Comparison of ENCODE assay signal across 11 cellular contexts in genomic region chr10:5443429-5443828, GRCh38. TPM values are rescaled to one million over a fixed set of nuclear protein-coding genes. Genes with fewer than 3 reads are reported as not detected.
DNase-seq lines count a peak whose midpoint lies in the region; ATAC-seq and TF ChIP-seq lines count a peak whose summit lies in the region.
"Had no signal": no experiment of that assay in that cellular context is flagged by ENCODE, and none has a peak within 500 bp of the region (broad histone marks: within the 10 kb centered on the region; RNA-seq: fewer than 3 reads in every experiment).

No MANE protein-coding gene starts in this region.

- no peaks in the 10 kb centered on the region for H3K9me3 ChIP-seq in tibial nerve
- H3K9me3 ChIP-seq: A549 had no signal

- CTCF ChIA-PET in activated CD8-positive, alpha-beta T cell treated with anti-CD3 and anti-CD28 coated beads for 36 hours (lab: Charles Lee): interaction anchor here (1.0 to 18.5 kb wide), 9 partner anchors 10 to 628 kb away, joined by 3 to 246 read pairs (median 6); no protein-coding TSS in a partner anchor
- CTCF ChIA-PET in activated CD8-positive, alpha-beta T cell treated with anti-CD3 and anti-CD28 coated beads, Interleukin-2, amount 10 ng/mL, durations not matched to agents 7 days and 5 days (lab: Charles Lee): interaction anchor here (0.8 to 7.8 kb wide), 16 partner anchors 8 to 628 kb away, joined by 3 to 198 read pairs (median 8); no protein-coding TSS in a partner anchor

- H3K27ac Mint-ChIP-seq in activated CD8-positive, alpha-beta T cell treated with anti-CD3 and anti-CD28 coated beads for 36 hours: no peak overlapping the region
- no peak overlapping the region for H3K27ac Mint-ChIP-seq in activated CD8-positive, alpha-beta T cell treated with anti-CD3 and anti-CD28 coated beads, Interleukin-2, amount 10 ng/mL, durations not matched to agents 7 days and 5 days
- H3K27ac Mint-ChIP-seq in stimulated activated naive B cell treated with anti-CD40 and anti-IgM and Interleukin-4, amounts not matched to agents 10 μg/mL and 1 μg/mL and 100 μg/mL, for 72 hours: peak overlapping the region; percentile 28

- H3K4me1 ChIP-seq in tibial nerve: peaks cover 0 to 23% (median 6%) of the 10 kb centered on the region in 4 donors

- no peak for TF ChIP-seq POLR2A in tibial nerve (IDR thresholded peaks at IDR 0.05)

- ATAC-seq in activated CD8-positive, alpha-beta T cell treated with anti-CD3 and anti-CD28 coated beads for 36 hours: peak; percentile 20
- ATAC-seq in activated CD8-positive, alpha-beta T cell treated with anti-CD3 and anti-CD28 coated beads, Interleukin-2, amount 10 ng/mL, durations not matched to agents 7 days and 5 days: no peak
- ATAC-seq in GM21737 (IDR thresholded peaks at IDR 0.05; ENCODE audit: unreplicated experiment) (peak; percentile 70), HG03432 (IDR thresholded peaks at IDR 0.05; ENCODE audit: unreplicated experiment) (peak; percentile 81)
- ATAC-seq in stimulated activated naive B cell treated with anti-CD40 and anti-IgM and Interleukin-4, amounts not matched to agents 10 μg/mL and 1 μg/mL and 100 μg/mL, for 72 hours (replicated peaks): peak; percentile 76 to 79
- ATAC-seq: A549 had no signal

- H3K4me1 Mint-ChIP-seq in activated CD8-positive, alpha-beta T cell treated with anti-CD3 and anti-CD28 coated beads for 36 hours (ENCODE audit: low read depth): peaks cover 38% of the 10 kb centered on the region
- peaks cover 44% of the 10 kb centered on the region for H3K4me1 Mint-ChIP-seq in activated CD8-positive, alpha-beta T cell treated with anti-CD3 and anti-CD28 coated beads, Interleukin-2, amount 10 ng/mL, durations not matched to agents 7 days and 5 days (ENCODE audit: low read depth)
- peaks cover 21 to 24% of the 10 kb centered on the region in 2 donors for H3K4me1 Mint-ChIP-seq in stimulated activated naive B cell treated with anti-CD40 and anti-IgM and Interleukin-4, amounts not matched to agents 10 μg/mL and 1 μg/mL and 100 μg/mL, for 72 hours

- H3K27me3 ChIP-seq in dorsolateral prefrontal cortex: no peaks in the 10 kb centered on the region
- no peaks in the 10 kb centered on the region for H3K27me3 ChIP-seq in tibial nerve

- H3K27ac ChIP-seq in dorsolateral prefrontal cortex: no peak overlapping the region
- no peak overlapping the region for H3K27ac ChIP-seq in tibial nerve
- H3K27ac ChIP-seq: A549 had no signal

- H3K9me3 Mint-ChIP-seq in activated CD8-positive, alpha-beta T cell treated with anti-CD3 and anti-CD28 coated beads for 36 hours: no peaks in the 10 kb centered on the region
- no peaks in the 10 kb centered on the region for H3K9me3 Mint-ChIP-seq in activated CD8-positive, alpha-beta T cell treated with anti-CD3 and anti-CD28 coated beads, Interleukin-2, amount 10 ng/mL, durations not matched to agents 7 days and 5 days (ENCODE audit: insufficient read depth)
- no peaks in the 10 kb centered on the region for H3K9me3 Mint-ChIP-seq in stimulated activated naive B cell treated with anti-CD40 and anti-IgM and Interleukin-4, amounts not matched to agents 10 μg/mL and 1 μg/mL and 100 μg/mL, for 72 hours

- TF ChIP-seq CTCF in activated CD8-positive, alpha-beta T cell treated with anti-CD3 and anti-CD28 coated beads for 36 hours (IDR thresholded peaks at IDR 0.05): no peak
- TF ChIP-seq CTCF in dorsolateral prefrontal cortex (IDR thresholded peaks at IDR 0.05 in 54 of 56, conservative IDR thresholded peaks at IDR 0.05 in 2 of 56; ENCODE audit: low read depth in 1 of 56, partially characterized antibody in 56 of 56) (no peak), tibial nerve (IDR thresholded peaks at IDR 0.05) (no peak)

- no peak for DNase-seq in activated CD8-positive, alpha-beta T cell treated with anti-CD3 and anti-CD28 coated beads for 36 hours
- no peak for DNase-seq in activated CD8-positive, alpha-beta T cell treated with anti-CD3 and anti-CD28 coated beads, Interleukin-2, amount 10 ng/mL, durations not matched to agents 7 days and 5 days
- DNase-seq in stimulated activated naive B cell treated with anti-CD40 and anti-IgM and Interleukin-4, amounts not matched to agents 10 μg/mL and 1 μg/mL and 100 μg/mL, for 72 hours: peak; percentile 23
- DNase-seq in dorsolateral prefrontal cortex (no peak), tibial nerve (ENCODE audit: low spot score in 2 of 2) (no peak), kidney glomerular epithelial cell (lab: John Stamatoyannopoulos, UW) (no peak)
- DNase-seq: mesenchymal stem cell, substantia nigra had no signal

- WGBS in tibial nerve, 2 donors: 96 to 100% methylated on average over 1 of the region's 1 CpG

- H3K4me3 ChIP-seq in dorsolateral prefrontal cortex (no peak overlapping the region), tibial nerve (no peak overlapping the region)
- H3K4me3 ChIP-seq: A549 had no signal

- TF ChIP-seq EP300 in tibial nerve (IDR thresholded peaks at IDR 0.05): no peak

- H3K36me3 ChIP-seq in tibial nerve: no peaks in the 10 kb centered on the region

- H3K27me3 Mint-ChIP-seq in activated CD8-positive, alpha-beta T cell treated with anti-CD3 and anti-CD28 coated beads for 36 hours: peaks cover 7% of the 10 kb centered on the region
- H3K27me3 Mint-ChIP-seq in activated CD8-positive, alpha-beta T cell treated with anti-CD3 and anti-CD28 coated beads, Interleukin-2, amount 10 ng/mL, durations not matched to agents 7 days and 5 days (ENCODE audit: low read depth): no peaks in the 10 kb centered on the region
- H3K27me3 Mint-ChIP-seq in stimulated activated naive B cell treated with anti-CD40 and anti-IgM and Interleukin-4, amounts not matched to agents 10 μg/mL and 1 μg/mL and 100 μg/mL, for 72 hours: no peaks in the 10 kb centered on the region

- POLR2A ChIA-PET in activated CD8-positive, alpha-beta T cell treated with anti-CD3 and anti-CD28 coated beads for 36 hours (lab: Charles Lee): interaction anchor here (0.5 kb wide), 1 partner anchor 161 kb away, joined by 3 read pairs; no protein-coding TSS in a partner anchor
- POLR2A ChIA-PET in activated CD8-positive, alpha-beta T cell treated with anti-CD3 and anti-CD28 coated beads, Interleukin-2, amount 10 ng/mL, durations not matched to agents 7 days and 5 days (lab: Charles Lee): no interaction called here

- H3K4me3 Mint-ChIP-seq in activated CD8-positive, alpha-beta T cell treated with anti-CD3 and anti-CD28 coated beads for 36 hours: no peak overlapping the region
- H3K4me3 Mint-ChIP-seq in activated CD8-positive, alpha-beta T cell treated with anti-CD3 and anti-CD28 coated beads, Interleukin-2, amount 10 ng/mL, durations not matched to agents 7 days and 5 days: no peak overlapping the region
- no peak overlapping the region for H3K4me3 Mint-ChIP-seq in stimulated activated naive B cell treated with anti-CD40 and anti-IgM and Interleukin-4, amounts not matched to agents 10 μg/mL and 1 μg/mL and 100 μg/mL, for 72 hours

- intact Hi-C loops in activated CD8-positive, alpha-beta T cell treated with anti-CD3 and anti-CD28 coated beads for 36 hours (cut with micrococcal nuclease): loop anchor here (2.0 kb wide), 1 partner anchor 179 kb away; no protein-coding TSS in a partner anchor
- intact Hi-C loops in dorsolateral prefrontal cortex (cut with DNase I): loop anchor here in 1 of 2 donors (5.0 kb wide), 1 partner anchor 179 kb away; no protein-coding TSS in a partner anchor

- peaks cover 5% of the 10 kb centered on the region for H3K36me3 Mint-ChIP-seq in activated CD8-positive, alpha-beta T cell treated with anti-CD3 and anti-CD28 coated beads for 36 hours (ENCODE audit: low read depth)
- peaks cover 10% of the 10 kb centered on the region for H3K36me3 Mint-ChIP-seq in activated CD8-positive, alpha-beta T cell treated with anti-CD3 and anti-CD28 coated beads, Interleukin-2, amount 10 ng/mL, durations not matched to agents 7 days and 5 days (ENCODE audit: low read depth)
- peaks cover 0 to 1% of the 10 kb centered on the region in 2 donors for H3K36me3 Mint-ChIP-seq in stimulated activated naive B cell treated with anti-CD40 and anti-IgM and Interleukin-4, amounts not matched to agents 10 μg/mL and 1 μg/mL and 100 μg/mL, for 72 hours

RNA-seq across cellular contexts. Expression of gene NET1, which starts 31.1 kb away (rescaled TPM):
- 10 to 100 TPM; 20.5 to 21.6 TPM for total RNA-seq in activated CD8-positive, alpha-beta T cell treated with anti-CD3 and anti-CD28 coated beads for 36 hours
- total RNA-seq in activated CD8-positive, alpha-beta T cell treated with anti-CD3 and anti-CD28 coated beads, Interleukin-2, amount 10 ng/mL, durations not matched to agents 7 days and 5 days: 10 to 100 TPM; 29.9 to 38.6 TPM
- total RNA-seq in dorsolateral prefrontal cortex: 100 to 1,000 TPM in 1 of 120 experiments, 10 to 100 TPM in 119; 19.3 to 107 (median 38.4) TPM
- 100 to 1,000 TPM in 2 of 4 donors, 10 to 100 TPM in 2; 66.0 to 133 (median 91.3) TPM for total RNA-seq in tibial nerve

RNA-seq across cellular contexts. Expression of gene TUBAL3, which starts 38.8 kb away (rescaled TPM):
- not detected for total RNA-seq in activated CD8-positive, alpha-beta T cell treated with anti-CD3 and anti-CD28 coated beads for 36 hours
- total RNA-seq in activated CD8-positive, alpha-beta T cell treated with anti-CD3 and anti-CD28 coated beads, Interleukin-2, amount 10 ng/mL, durations not matched to agents 7 days and 5 days: not detected
- 1 to 10 TPM in 6 of 120 experiments, under 1 TPM in 42, not detected in 72; 0.26 to 1.4 (median 0.44) TPM for total RNA-seq in dorsolateral prefrontal cortex
- total RNA-seq in tibial nerve: under 1 TPM in 2 of 4 donors, not detected in 2; 0.21 to 0.22 TPM

RNA-seq across cellular contexts. Expression of gene CALML5, which starts 55.9 kb away (rescaled TPM):
- total RNA-seq in activated CD8-positive, alpha-beta T cell treated with anti-CD3 and anti-CD28 coated beads for 36 hours: not detected
- total RNA-seq in activated CD8-positive, alpha-beta T cell treated with anti-CD3 and anti-CD28 coated beads, Interleukin-2, amount 10 ng/mL, durations not matched to agents 7 days and 5 days: not detected
- not detected for total RNA-seq in dorsolateral prefrontal cortex
- total RNA-seq in tibial nerve: not detected
